Comparison of ENCODE assay signal across 13 cellular contexts in genomic region chr22:48045369-48045768, GRCh38.
A peak's percentile ranks its signal among the peaks of the same experiment; 100 is the strongest.
DNase-seq lines count a peak whose midpoint lies in the region; ATAC-seq and TF ChIP-seq lines count a peak whose summit lies in the region.
"Had no signal": no experiment of that assay in that cellular context is flagged by ENCODE, and none has a peak within 500 bp of the region (broad histone marks: within the 10 kb centered on the region; RNA-seq: fewer than 3 reads in every experiment).

No MANE protein-coding gene starts in this region.

- H3K4me1 ChIP-seq in psoas muscle (no peaks in the 10 kb centered on the region), PC-9 (replicated peaks; ENCODE audit: insufficient read depth) (no peaks in the 10 kb centered on the region)

- no peak overlapping the region for H3K27ac ChIP-seq in psoas muscle
- no peak overlapping the region for H3K27ac ChIP-seq in PC-9
- H3K27ac ChIP-seq: HL-60 had no signal

- no peaks in the 10 kb centered on the region for H3K9me2 ChIP-seq in PC-9 (ENCODE audit: insufficient read depth)

- intact Hi-C loops in psoas muscle (cut with DNase I), result no loop called here
- intact Hi-C loops in PC-9 (cut with micrococcal nuclease; ENCODE audit: unreplicated experiment), result no loop called here

- no peak overlapping the region for H2AFZ ChIP-seq in PC-9

- DNase-seq in myocyte (ENCODE audit: low read depth) (peak; percentile 1), DMS79 (lab: John Stamatoyannopoulos, UW) (no peak), psoas muscle (no peak), DMS53 (lab: John Stamatoyannopoulos, UW) (no peak), PC-9 (no peak)
- DNase-seq: amniotic stem cell; CD4-positive, alpha-beta T cell; NCI-H1105 had no signal

- no TSS peak for BruUV-seq in PC-9 (replicated peaks; lab: Mats Ljungman, UMichigan)

- TF ChIP-seq CTCF in psoas muscle (IDR thresholded peaks at IDR 0.05), result no peak
- no peak for TF ChIP-seq CTCF in PC-9 (conservative IDR thresholded peaks at IDR 0.05)

- no peaks in the 10 kb centered on the region for H3K79me2 ChIP-seq in PC-9 (ENCODE audit: low read depth)

- no peak overlapping the region for H3K4me2 ChIP-seq in PC-9

- H3K27me3 ChIP-seq in psoas muscle (ENCODE audit: insufficient read depth in 3 of 3, low read length in 2 of 3) (peaks cover 0 to 2% (median 0%) of the 10 kb centered on the region in 3 donors), PC-9 (ENCODE audit: insufficient read depth, low read depth) (peaks cover 95% of the 10 kb centered on the region)

- H4K20me1 ChIP-seq in PC-9 (ENCODE audit: insufficient read depth), result no peaks in the 10 kb centered on the region; the same call in 1 of the 2 replicates

- no peaks in the 10 kb centered on the region for H3F3A ChIP-seq in PC-9 (ENCODE audit: insufficient read depth, low read depth)

- H3K4me3 ChIP-seq in psoas muscle, result no peak overlapping the region
- no peak overlapping the region for H3K4me3 ChIP-seq in PC-9

- CTCF ChIA-PET in PC-9 (lab: Charles Lee), result interaction anchor here (0.7 kb wide), 1 partner anchor 186 kb away, joined by 4 read pairs; no protein-coding TSS in a partner anchor

- H3K9me3 ChIP-seq in psoas muscle (no peaks in the 10 kb centered on the region), PC-9 (ENCODE audit: insufficient read depth, low read depth) (no peaks in the 10 kb centered on the region)

- H3K36me3 ChIP-seq in psoas muscle (ENCODE audit: insufficient read depth in 1 of 2, low read depth in 1 of 2) (no peaks in the 10 kb centered on the region), PC-9 (ENCODE audit: low read depth) (no peaks in the 10 kb centered on the region)

- peak; percentile 70 for ATAC-seq in GM18517 (IDR thresholded peaks at IDR 0.05; ENCODE audit: unreplicated experiment)
- ATAC-seq in GM21526 (IDR thresholded peaks at IDR 0.05; ENCODE audit: low FRiP score, unreplicated experiment), result peak; percentile 89
- peak; percentile 72 for ATAC-seq in HG03159 (IDR thresholded peaks at IDR 0.05; ENCODE audit: unreplicated experiment)
- no peak for ATAC-seq in psoas muscle
- ATAC-seq: T-cell had no signal

- POLR2A ChIA-PET in PC-9 (lab: Charles Lee; ENCODE audit: unreplicated experiment), result no interaction called here

- whole genome bisulfite sequencing in psoas muscle, 3 donors, result 41 to 52% (median 49%) methylated on average over 4 of the region's 4 CpGs

Comparison
In these comparisons a context has a peak if more than half of its experiments do, and no peak if none do; other contexts are left out.
1. ATAC-seq: peak in GM18517 (single experiment), GM21526 (single experiment) and HG03159 (single experiment); none in psoas muscle (0 of 4).